Comparison of ENCODE assay signal across 2 cellular contexts in the genomic region with DNA sequence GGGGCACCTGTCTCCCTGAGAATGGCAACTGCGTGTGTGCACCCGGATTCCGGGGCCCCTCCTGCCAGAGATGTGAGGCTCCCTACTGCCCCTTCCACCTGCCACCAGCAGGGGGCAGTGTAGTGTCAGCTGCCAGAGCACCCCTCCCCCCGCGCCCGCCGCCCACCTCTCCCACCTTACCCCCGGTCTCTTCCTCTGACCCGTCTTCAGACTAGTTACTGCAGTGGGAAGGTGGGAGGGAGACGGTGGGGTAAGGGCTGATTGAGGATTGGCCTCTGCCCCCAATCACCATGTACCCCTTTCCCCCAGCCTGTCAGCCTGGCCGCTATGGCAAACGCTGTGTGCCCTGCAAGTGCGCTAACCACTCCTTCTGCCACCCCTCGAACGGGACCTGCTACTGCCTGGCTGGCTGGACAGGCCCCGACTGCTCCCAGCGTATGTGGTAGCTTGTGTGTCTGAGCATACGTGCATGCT.
A peak's percentile ranks its signal among the peaks of the same experiment; 100 is the strongest.
TF ChIP-seq lines count a peak whose summit lies in the region.

No MANE protein-coding gene starts in this region.

TF ChIP-seq in GM12878, 131 proteins besides CTCF, POLR2A, EP300 and RAD21:
- TF ChIP-seq NBN (IDR thresholded peaks at IDR 0.05), result no peak
- peak; percentile 61; the same call in 1 of the 2 replicates for TF ChIP-seq SMC3 (IDR thresholded peaks at IDR 0.05; ENCODE audit: borderline replicate concordance, low read length)
- no peak for TF ChIP-seq MYC (IDR thresholded peaks at IDR 0.05; ENCODE audit: insufficient read depth, insufficient read length, insufficient replicate concordance, low read length, severe bottlenecking)
- TF ChIP-seq, protein P1, sequence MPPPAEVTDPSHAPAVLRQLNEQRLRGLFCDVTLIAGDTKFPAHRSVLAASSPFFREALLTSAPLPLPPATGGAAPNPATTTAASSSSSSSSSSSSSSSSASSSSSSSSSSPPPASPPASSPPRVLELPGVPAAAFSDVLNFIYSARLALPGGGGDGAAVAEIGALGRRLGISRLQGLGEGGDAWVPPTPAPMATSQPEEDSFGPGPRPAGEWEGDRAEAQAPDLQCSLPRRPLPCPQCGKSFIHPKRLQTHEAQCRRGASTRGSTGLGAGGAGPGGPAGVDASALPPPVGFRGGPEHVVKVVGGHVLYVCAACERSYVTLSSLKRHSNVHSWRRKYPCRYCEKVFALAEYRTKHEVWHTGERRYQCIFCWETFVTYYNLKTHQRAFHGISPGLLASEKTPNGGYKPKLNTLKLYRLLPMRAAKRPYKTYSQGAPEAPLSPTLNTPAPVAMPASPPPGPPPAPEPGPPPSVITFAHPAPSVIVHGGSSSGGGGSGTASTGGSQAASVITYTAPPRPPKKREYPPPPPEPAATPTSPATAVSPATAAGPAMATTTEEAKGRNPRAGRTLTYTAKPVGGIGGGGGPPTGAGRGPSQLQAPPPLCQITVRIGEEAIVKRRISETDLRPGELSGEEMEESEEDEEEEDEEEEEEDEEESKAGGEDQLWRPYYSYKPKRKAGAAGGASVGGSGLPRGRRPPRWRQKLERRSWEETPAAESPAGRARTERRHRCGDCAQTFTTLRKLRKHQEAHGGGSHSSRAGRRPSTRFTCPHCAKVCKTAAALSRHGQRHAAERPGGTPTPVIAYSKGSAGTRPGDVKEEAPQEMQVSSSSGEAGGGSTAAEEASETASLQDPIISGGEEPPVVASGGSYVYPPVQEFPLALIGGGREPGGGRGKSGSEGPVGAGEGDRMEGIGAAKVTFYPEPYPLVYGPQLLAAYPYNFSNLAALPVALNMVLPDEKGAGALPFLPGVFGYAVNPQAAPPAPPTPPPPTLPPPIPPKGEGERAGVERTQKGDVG (CRISPR knock-in tag; IDR thresholded peaks at IDR 0.05), result no peak
- TF ChIP-seq, protein P2, sequence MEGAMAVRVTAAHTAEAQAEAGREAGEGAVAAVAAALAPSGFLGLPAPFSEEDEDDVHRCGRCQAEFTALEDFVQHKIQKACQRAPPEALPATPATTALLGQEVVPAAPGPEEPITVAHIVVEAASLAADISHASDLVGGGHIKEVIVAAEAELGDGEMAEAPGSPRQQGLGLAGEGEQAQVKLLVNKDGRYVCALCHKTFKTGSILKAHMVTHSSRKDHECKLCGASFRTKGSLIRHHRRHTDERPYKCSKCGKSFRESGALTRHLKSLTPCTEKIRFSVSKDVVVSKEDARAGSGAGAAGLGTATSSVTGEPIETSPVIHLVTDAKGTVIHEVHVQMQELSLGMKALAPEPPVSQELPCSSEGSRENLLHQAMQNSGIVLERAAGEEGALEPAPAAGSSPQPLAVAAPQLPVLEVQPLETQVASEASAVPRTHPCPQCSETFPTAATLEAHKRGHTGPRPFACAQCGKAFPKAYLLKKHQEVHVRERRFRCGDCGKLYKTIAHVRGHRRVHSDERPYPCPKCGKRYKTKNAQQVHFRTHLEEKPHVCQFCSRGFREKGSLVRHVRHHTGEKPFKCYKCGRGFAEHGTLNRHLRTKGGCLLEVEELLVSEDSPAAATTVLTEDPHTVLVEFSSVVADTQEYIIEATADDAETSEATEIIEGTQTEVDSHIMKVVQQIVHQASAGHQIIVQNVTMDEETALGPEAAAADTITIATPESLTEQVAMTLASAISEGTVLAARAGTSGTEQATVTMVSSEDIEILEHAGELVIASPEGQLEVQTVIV (IDR thresholded peaks at IDR 0.05; ENCODE audit: borderline replicate concordance, partially characterized antibody), result no peak
- 0 out of 3 replicates have a peak, but pooled peaks of 1 of the 2 experiments have one; percentile 11 for TF ChIP-seq EGR1 (IDR thresholded peaks at IDR 0.05; ENCODE audit: borderline replicate concordance in 1 of 2, low read depth in 2 of 2, low read length in 2 of 2)
- TF ChIP-seq CHD2 (IDR thresholded peaks at IDR 0.05; ENCODE audit: borderline replicate concordance, low read depth, low read length), result peak; percentile 68
- TF ChIP-seq, protein P3, sequence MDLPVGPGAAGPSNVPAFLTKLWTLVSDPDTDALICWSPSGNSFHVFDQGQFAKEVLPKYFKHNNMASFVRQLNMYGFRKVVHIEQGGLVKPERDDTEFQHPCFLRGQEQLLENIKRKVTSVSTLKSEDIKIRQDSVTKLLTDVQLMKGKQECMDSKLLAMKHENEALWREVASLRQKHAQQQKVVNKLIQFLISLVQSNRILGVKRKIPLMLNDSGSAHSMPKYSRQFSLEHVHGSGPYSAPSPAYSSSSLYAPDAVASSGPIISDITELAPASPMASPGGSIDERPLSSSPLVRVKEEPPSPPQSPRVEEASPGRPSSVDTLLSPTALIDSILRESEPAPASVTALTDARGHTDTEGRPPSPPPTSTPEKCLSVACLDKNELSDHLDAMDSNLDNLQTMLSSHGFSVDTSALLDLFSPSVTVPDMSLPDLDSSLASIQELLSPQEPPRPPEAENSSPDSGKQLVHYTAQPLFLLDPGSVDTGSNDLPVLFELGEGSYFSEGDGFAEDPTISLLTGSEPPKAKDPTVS (IDR thresholded peaks at IDR 0.05; ENCODE audit: low read depth, low read length), result no peak
- TF ChIP-seq, protein P4, sequence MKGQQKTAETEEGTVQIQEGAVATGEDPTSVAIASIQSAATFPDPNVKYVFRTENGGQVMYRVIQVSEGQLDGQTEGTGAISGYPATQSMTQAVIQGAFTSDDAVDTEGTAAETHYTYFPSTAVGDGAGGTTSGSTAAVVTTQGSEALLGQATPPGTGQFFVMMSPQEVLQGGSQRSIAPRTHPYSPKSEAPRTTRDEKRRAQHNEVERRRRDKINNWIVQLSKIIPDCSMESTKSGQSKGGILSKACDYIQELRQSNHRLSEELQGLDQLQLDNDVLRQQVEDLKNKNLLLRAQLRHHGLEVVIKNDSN (IDR thresholded peaks at IDR 0.05; ENCODE audit: borderline replicate concordance, extremely low read length, insufficient read depth, low read depth, low read length), result no peak
- no peak for TF ChIP-seq SUPT20H (IDR thresholded peaks at IDR 0.05; ENCODE audit: borderline replicate concordance, control insufficient read depth, low read depth, low read length)
- peak; percentile 36; the same call in 1 of the 2 replicates for TF ChIP-seq YY1 (IDR thresholded peaks at IDR 0.05; ENCODE audit: low read depth, low read length)

TF ChIP-seq in liver, 16 proteins besides CTCF, POLR2A, EP300 and RAD21:
- TF ChIP-seq, protein P5, sequence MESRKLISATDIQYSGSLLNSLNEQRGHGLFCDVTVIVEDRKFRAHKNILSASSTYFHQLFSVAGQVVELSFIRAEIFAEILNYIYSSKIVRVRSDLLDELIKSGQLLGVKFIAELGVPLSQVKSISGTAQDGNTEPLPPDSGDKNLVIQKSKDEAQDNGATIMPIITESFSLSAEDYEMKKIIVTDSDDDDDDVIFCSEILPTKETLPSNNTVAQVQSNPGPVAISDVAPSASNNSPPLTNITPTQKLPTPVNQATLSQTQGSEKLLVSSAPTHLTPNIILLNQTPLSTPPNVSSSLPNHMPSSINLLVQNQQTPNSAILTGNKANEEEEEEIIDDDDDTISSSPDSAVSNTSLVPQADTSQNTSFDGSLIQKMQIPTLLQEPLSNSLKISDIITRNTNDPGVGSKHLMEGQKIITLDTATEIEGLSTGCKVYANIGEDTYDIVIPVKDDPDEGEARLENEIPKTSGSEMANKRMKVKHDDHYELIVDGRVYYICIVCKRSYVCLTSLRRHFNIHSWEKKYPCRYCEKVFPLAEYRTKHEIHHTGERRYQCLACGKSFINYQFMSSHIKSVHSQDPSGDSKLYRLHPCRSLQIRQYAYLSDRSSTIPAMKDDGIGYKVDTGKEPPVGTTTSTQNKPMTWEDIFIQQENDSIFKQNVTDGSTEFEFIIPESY (IDR thresholded peaks at IDR 0.05), result no peak
- TF ChIP-seq JUND (IDR thresholded peaks at IDR 0.05), result no peak
- TF ChIP-seq FOXA2 (IDR thresholded peaks at IDR 0.05), result no peak
- TF ChIP-seq EGR1 (IDR thresholded peaks at IDR 0.05; ENCODE audit: low read depth in 2 of 2), result no peak
- no peak for TF ChIP-seq YY1 (IDR thresholded peaks at IDR 0.05)
- no peak for TF ChIP-seq GABPA (IDR thresholded peaks at IDR 0.05 in 1 of 2, conservative IDR thresholded peaks at IDR 0.05 in 1 of 2)
- TF ChIP-seq HNF4A (conservative IDR thresholded peaks at IDR 0.05), result no peak
- TF ChIP-seq TAF1 (conservative IDR thresholded peaks at IDR 0.05), result no peak
- TF ChIP-seq RXRA (IDR thresholded peaks at IDR 0.05), result no peak
- TF ChIP-seq, protein P6, sequence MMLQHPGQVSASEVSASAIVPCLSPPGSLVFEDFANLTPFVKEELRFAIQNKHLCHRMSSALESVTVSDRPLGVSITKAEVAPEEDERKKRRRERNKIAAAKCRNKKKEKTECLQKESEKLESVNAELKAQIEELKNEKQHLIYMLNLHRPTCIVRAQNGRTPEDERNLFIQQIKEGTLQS (IDR thresholded peaks at IDR 0.05), result no peak
- TF ChIP-seq, protein P7, sequence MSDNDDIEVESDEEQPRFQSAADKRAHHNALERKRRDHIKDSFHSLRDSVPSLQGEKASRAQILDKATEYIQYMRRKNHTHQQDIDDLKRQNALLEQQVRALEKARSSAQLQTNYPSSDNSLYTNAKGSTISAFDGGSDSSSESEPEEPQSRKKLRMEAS (IDR thresholded peaks at IDR 0.05), result no peak
- TF ChIP-seq HNF4G (IDR thresholded peaks at IDR 0.05), result no peak
- no peak for TF ChIP-seq FOXA1 (IDR thresholded peaks at IDR 0.05)
- TF ChIP-seq, protein P8, sequence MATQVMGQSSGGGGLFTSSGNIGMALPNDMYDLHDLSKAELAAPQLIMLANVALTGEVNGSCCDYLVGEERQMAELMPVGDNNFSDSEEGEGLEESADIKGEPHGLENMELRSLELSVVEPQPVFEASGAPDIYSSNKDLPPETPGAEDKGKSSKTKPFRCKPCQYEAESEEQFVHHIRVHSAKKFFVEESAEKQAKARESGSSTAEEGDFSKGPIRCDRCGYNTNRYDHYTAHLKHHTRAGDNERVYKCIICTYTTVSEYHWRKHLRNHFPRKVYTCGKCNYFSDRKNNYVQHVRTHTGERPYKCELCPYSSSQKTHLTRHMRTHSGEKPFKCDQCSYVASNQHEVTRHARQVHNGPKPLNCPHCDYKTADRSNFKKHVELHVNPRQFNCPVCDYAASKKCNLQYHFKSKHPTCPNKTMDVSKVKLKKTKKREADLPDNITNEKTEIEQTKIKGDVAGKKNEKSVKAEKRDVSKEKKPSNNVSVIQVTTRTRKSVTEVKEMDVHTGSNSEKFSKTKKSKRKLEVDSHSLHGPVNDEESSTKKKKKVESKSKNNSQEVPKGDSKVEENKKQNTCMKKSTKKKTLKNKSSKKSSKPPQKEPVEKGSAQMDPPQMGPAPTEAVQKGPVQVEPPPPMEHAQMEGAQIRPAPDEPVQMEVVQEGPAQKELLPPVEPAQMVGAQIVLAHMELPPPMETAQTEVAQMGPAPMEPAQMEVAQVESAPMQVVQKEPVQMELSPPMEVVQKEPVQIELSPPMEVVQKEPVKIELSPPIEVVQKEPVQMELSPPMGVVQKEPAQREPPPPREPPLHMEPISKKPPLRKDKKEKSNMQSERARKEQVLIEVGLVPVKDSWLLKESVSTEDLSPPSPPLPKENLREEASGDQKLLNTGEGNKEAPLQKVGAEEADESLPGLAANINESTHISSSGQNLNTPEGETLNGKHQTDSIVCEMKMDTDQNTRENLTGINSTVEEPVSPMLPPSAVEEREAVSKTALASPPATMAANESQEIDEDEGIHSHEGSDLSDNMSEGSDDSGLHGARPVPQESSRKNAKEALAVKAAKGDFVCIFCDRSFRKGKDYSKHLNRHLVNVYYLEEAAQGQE (IDR thresholded peaks at IDR 0.05), result no peak
- TF ChIP-seq SP1 (IDR thresholded peaks at IDR 0.05), result no peak
- TF ChIP-seq NR2F2 (IDR thresholded peaks at IDR 0.05), result no peak
